ENCODE assay signal across 1 cellular context in genomic region chr21:33383056-33383888, GRCh38.
A peak's percentile ranks its signal among the peaks of the same experiment; 100 is the strongest.
TF ChIP-seq lines count a peak whose summit lies in the region.

No MANE protein-coding gene starts in this region.

TF ChIP-seq in HepG2, 621 proteins besides CTCF, POLR2A, EP300 and RAD21 (continued from another document and continues in another):
- TF ChIP-seq MNT (IDR thresholded peaks at IDR 0.05) = peak; percentile 57; the same call in 1 of the 2 replicates
- TF ChIP-seq FOXP4 (CRISPR knock-in tag; IDR thresholded peaks at IDR 0.05) = peak; percentile 66; the same call in 1 of the 2 replicates
- peak; percentile 73 for TF ChIP-seq NR2F2 (IDR thresholded peaks at IDR 0.05; ENCODE audit: borderline replicate concordance, low read depth)
- TF ChIP-seq ZNF317 (CRISPR knock-in tag; IDR thresholded peaks at IDR 0.05) = no peak
- TF ChIP-seq SIN3B (IDR thresholded peaks at IDR 0.05; ENCODE audit: low read length) = no peak
- TF ChIP-seq RFX3 (CRISPR knock-in tag; IDR thresholded peaks at IDR 0.05) = no peak
- TF ChIP-seq AHR (CRISPR knock-in tag; IDR thresholded peaks at IDR 0.05) = no peak
- peak; percentile 83; the same call in 1 of the 2 replicates for TF ChIP-seq HMG20A (CRISPR knock-in tag; IDR thresholded peaks at IDR 0.05; ENCODE audit: borderline replicate concordance)
- peak; percentile 65; the same call in 1 of the 2 replicates for TF ChIP-seq FOXO1 (CRISPR knock-in tag; IDR thresholded peaks at IDR 0.05)
- peak; percentile 60; the same call in 1 of the 2 replicates for TF ChIP-seq DRAP1 (CRISPR knock-in tag; IDR thresholded peaks at IDR 0.05)
- TF ChIP-seq ASH2L (IDR thresholded peaks at IDR 0.05; ENCODE audit: insufficient read length, low read depth, low read length) = no peak
- no peak for TF ChIP-seq GPBP1L1 (CRISPR knock-in tag; IDR thresholded peaks at IDR 0.05)
- no peak for TF ChIP-seq ZNF550 (CRISPR knock-in tag; IDR thresholded peaks at IDR 0.05; ENCODE audit: borderline replicate concordance)
- TF ChIP-seq YEATS4 (CRISPR knock-in tag; IDR thresholded peaks at IDR 0.05; ENCODE audit: borderline replicate concordance) = peak; percentile 80
- TF ChIP-seq ADNP (CRISPR knock-in tag; IDR thresholded peaks at IDR 0.05) = no peak
- peak; percentile 82 for TF ChIP-seq ZMYM3 (CRISPR knock-in tag; IDR thresholded peaks at IDR 0.05)
- TF ChIP-seq ZFP36L2 (CRISPR knock-in tag; IDR thresholded peaks at IDR 0.05) = no peak
- TF ChIP-seq ARID2 (CRISPR knock-in tag; IDR thresholded peaks at IDR 0.05; ENCODE audit: borderline replicate concordance) = no peak; the same call in 1 of the 2 replicates
- no peak for TF ChIP-seq IRF1 (CRISPR knock-in tag; IDR thresholded peaks at IDR 0.05; ENCODE audit: low read depth)
- TF ChIP-seq ZBTB38 (CRISPR knock-in tag; IDR thresholded peaks at IDR 0.05) = 0 out of 2 replicates have a peak, but pooled peaks have one; percentile 15
- TF ChIP-seq KAT2B (IDR thresholded peaks at IDR 0.05; ENCODE audit: borderline replicate concordance, low read depth, low read length) = no peak
- 0 out of 2 replicates have a peak, but pooled peaks have one; percentile 47 for TF ChIP-seq POGZ (CRISPR knock-in tag; IDR thresholded peaks at IDR 0.05)
- TF ChIP-seq ZBTB33 (CRISPR knock-in tag; IDR thresholded peaks at IDR 0.05) = no peak
- peak; percentile 67 for TF ChIP-seq TBL1XR1 (IDR thresholded peaks at IDR 0.05; ENCODE audit: borderline replicate concordance, low read length, partially characterized antibody)
- TF ChIP-seq ZNF574 (CRISPR knock-in tag; IDR thresholded peaks at IDR 0.05) = peak; percentile 49
- peak; percentile 41; the same call in 1 of the 2 replicates for TF ChIP-seq SP5 (CRISPR knock-in tag; IDR thresholded peaks at IDR 0.05; ENCODE audit: borderline replicate concordance, low read depth)
- no peak for TF ChIP-seq SMARCE1 (IDR thresholded peaks at IDR 0.05; ENCODE audit: borderline replicate concordance)
- TF ChIP-seq HMGA1 (CRISPR knock-in tag; conservative IDR thresholded peaks at IDR 0.05) = no peak
- TF ChIP-seq ZNF10 (CRISPR knock-in tag; IDR thresholded peaks at IDR 0.05; ENCODE audit: borderline replicate concordance, low read depth) = no peak
- 0 out of 2 replicates have a peak, but pooled peaks have one; percentile 42 for TF ChIP-seq ZNF280D (CRISPR knock-in tag; IDR thresholded peaks at IDR 0.05)
- TF ChIP-seq PATZ1 (CRISPR knock-in tag; IDR thresholded peaks at IDR 0.05) = peak; percentile 89
- peak; percentile 81; the same call in 1 of the 2 replicates for TF ChIP-seq KDM5B (CRISPR knock-in tag; IDR thresholded peaks at IDR 0.05; ENCODE audit: borderline replicate concordance)
- no peak for TF ChIP-seq DBP (CRISPR knock-in tag; IDR thresholded peaks at IDR 0.05; ENCODE audit: not compliant biosample characterization)
- TF ChIP-seq FIP1L1 (IDR thresholded peaks at IDR 0.05; ENCODE audit: borderline replicate concordance, insufficient read depth, low read depth, low read length) = no peak
- TF ChIP-seq FLYWCH1 (CRISPR knock-in tag; IDR thresholded peaks at IDR 0.05) = no peak
- no peak for TF ChIP-seq POLR2AphosphoS2 (IDR thresholded peaks at IDR 0.05; ENCODE audit: low read depth, low read length)
- peak; percentile 75 for TF ChIP-seq HDAC2 (CRISPR knock-in tag; IDR thresholded peaks at IDR 0.05)
- peak; percentile 46; the same call in 1 of the 2 replicates for TF ChIP-seq ZNF337 (CRISPR knock-in tag; IDR thresholded peaks at IDR 0.05; ENCODE audit: borderline replicate concordance, low read depth)
- no peak; the same call in 1 of the 2 replicates for TF ChIP-seq ZFP91 (CRISPR knock-in tag; IDR thresholded peaks at IDR 0.05; ENCODE audit: borderline replicate concordance)
